In genomic region chr7:87220026-87220733, GRCh38 we compare ENCODE assay signal across 8 cellular contexts. TPM values are rescaled to one million over a fixed set of nuclear protein-coding genes. Genes with fewer than 3 reads are reported as not detected.
A peak's percentile ranks its signal among the peaks of the same experiment; 100 is the strongest.
DNase-seq lines count a peak whose midpoint lies in the region; ATAC-seq lines count a peak whose summit lies in the region.

No MANE protein-coding gene starts in this region.

- H3K4me3 ChIP-seq in CD8-positive, alpha-beta memory T cell (ENCODE audit: low read length) = peak overlapping the region; percentile 87
- H3K4me3 ChIP-seq in esophagus (ENCODE audit: low read depth in 1 of 2, low read length in 2 of 2) (peak overlapping the region; percentile 87 to 95), muscle layer of duodenum (ENCODE audit: low read depth in 1 of 2, low read length in 2 of 2) (peak overlapping the region; percentile 90 to 95)

- no peaks in the 10 kb centered on the region for H3K9me3 Mint-ChIP-seq in CD8-positive, alpha-beta memory T cell
- no peaks in the 10 kb centered on the region for H3K9me3 Mint-ChIP-seq in activated T-cell treated with anti-CD3 and anti-CD28 coated beads, Interleukin-2, amount 50 U/mL, for 24 hours

- POLR2A ChIA-PET in CD8-positive, alpha-beta memory T cell (lab: Charles Lee) = interaction anchor here (0.8 to 3.2 kb wide), 9 partner anchors 9 to 125 kb away, joined by 3 to 69 read pairs (median 4); partner anchors contain the start of genes CROT and DMTF1

- H3K27me3 Mint-ChIP-seq in CD8-positive, alpha-beta memory T cell = peaks cover 0 to 3% of the 10 kb centered on the region in 2 donors
- H3K27me3 Mint-ChIP-seq in activated T-cell treated with anti-CD3 and anti-CD28 coated beads, Interleukin-2, amount 50 U/mL, for 24 hours = peaks cover 4% of the 10 kb centered on the region

- H3K27me3 ChIP-seq in CD8-positive, alpha-beta memory T cell (ENCODE audit: insufficient read depth, low read length, poor library complexity, severe bottlenecking) = no peaks in the 10 kb centered on the region
- no peaks in the 10 kb centered on the region for H3K27me3 ChIP-seq in esophagus (ENCODE audit: control insufficient read depth in 1 of 2, insufficient read depth in 2 of 2, low read length in 2 of 2)
- H3K27me3 ChIP-seq in muscle layer of duodenum (ENCODE audit: low read depth, low read length) = no peaks in the 10 kb centered on the region

- ATAC-seq in GM19455 (IDR thresholded peaks at IDR 0.05; ENCODE audit: unreplicated experiment) = peak; percentile 40
- ATAC-seq in HG03571 (IDR thresholded peaks at IDR 0.05; ENCODE audit: unreplicated experiment) = peak; percentile 30

- H3K27ac Mint-ChIP-seq in CD8-positive, alpha-beta memory T cell = peak overlapping the region; percentile 97 to 99 (median 98)
- peak overlapping the region; percentile 98 for H3K27ac Mint-ChIP-seq in activated T-cell treated with anti-CD3 and anti-CD28 coated beads, Interleukin-2, amount 50 U/mL, for 24 hours

- H3K36me3 Mint-ChIP-seq in CD8-positive, alpha-beta memory T cell = peaks cover 0 to 27% (median 0%) of the 10 kb centered on the region in 3 donors
- H3K36me3 Mint-ChIP-seq in activated T-cell treated with anti-CD3 and anti-CD28 coated beads, Interleukin-2, amount 50 U/mL, for 24 hours (ENCODE audit: low read depth) = peaks cover 42% of the 10 kb centered on the region

- H3K4me3 Mint-ChIP-seq in CD8-positive, alpha-beta memory T cell = peak overlapping the region; percentile 97 to 99 (median 98)
- peak overlapping the region; percentile 98 for H3K4me3 Mint-ChIP-seq in activated T-cell treated with anti-CD3 and anti-CD28 coated beads, Interleukin-2, amount 50 U/mL, for 24 hours

- peak; percentile 72 to 88 (median 80) for DNase-seq in CD8-positive, alpha-beta memory T cell
- DNase-seq in NOMO-1 treated with dmso at 0.1 percent for 144 hours (lab: John Stamatoyannopoulos, UW; ENCODE audit: unreplicated experiment) = peak; percentile 87
- peak; percentile 90 for DNase-seq in activated T-cell treated with anti-CD3 and anti-CD28 coated beads, Interleukin-2, amount 50 U/mL, for 24 hours
- peak; percentile 70 for DNase-seq in stimulated activated CD8-positive, alpha-beta memory T cell treated with anti-CD3 and anti-CD28 coated beads, Interleukin-7, amount 100 ng/mL, for 24 hours (ENCODE audit: low read depth)

- WGBS in esophagus, 2 donors = 0% methylated on average over 67 to 75 of the region's 75 CpGs

- peaks cover 35 to 44% (median 43%) of the 10 kb centered on the region in 3 donors for H3K4me1 Mint-ChIP-seq in CD8-positive, alpha-beta memory T cell
- peaks cover 38% of the 10 kb centered on the region for H3K4me1 Mint-ChIP-seq in activated T-cell treated with anti-CD3 and anti-CD28 coated beads, Interleukin-2, amount 50 U/mL, for 24 hours (ENCODE audit: low read depth)

- H3K9me3 ChIP-seq in CD8-positive, alpha-beta memory T cell (ENCODE audit: low read length) = no peaks in the 10 kb centered on the region
- H3K9me3 ChIP-seq in esophagus (ENCODE audit: control insufficient read depth in 2 of 2, insufficient read depth in 1 of 2, low read depth in 1 of 2, low read length in 1 of 2) = no peaks in the 10 kb centered on the region
- H3K9me3 ChIP-seq in muscle layer of duodenum (ENCODE audit: control insufficient read depth in 1 of 2, low read length in 2 of 2) = no peaks in the 10 kb centered on the region

- peaks cover 33% of the 10 kb centered on the region for H3K4me1 ChIP-seq in CD8-positive, alpha-beta memory T cell (ENCODE audit: insufficient read depth, low read length)
- H3K4me1 ChIP-seq in esophagus (ENCODE audit: control insufficient read depth in 2 of 2, insufficient read depth in 2 of 2, low read length in 1 of 2) (peaks cover 0 to 2% of the 10 kb centered on the region in 2 donors), muscle layer of duodenum (ENCODE audit: control insufficient read depth in 1 of 2, insufficient read depth in 2 of 2, low read length in 2 of 2) (peaks cover 6 to 19% of the 10 kb centered on the region in 2 donors)

- peak overlapping the region; percentile 91 for H3K27ac ChIP-seq in CD8-positive, alpha-beta memory T cell (ENCODE audit: low read depth, low read length)
- peak overlapping the region; percentile 84 to 91 for H3K27ac ChIP-seq in esophagus (ENCODE audit: low read depth in 2 of 2, low read length in 1 of 2)
- H3K27ac ChIP-seq in muscle layer of duodenum (ENCODE audit: low read length) = peak overlapping the region; percentile 87

- CTCF ChIA-PET in CD8-positive, alpha-beta memory T cell (lab: Charles Lee) = interaction anchor here (0.8 to 2.5 kb wide), 13 partner anchors 8 to 162 kb away, joined by 3 to 19 read pairs (median 5); partner anchors contain the start of genes DMTF1 and ELAPOR2

- H3K36me3 ChIP-seq in CD8-positive, alpha-beta memory T cell (ENCODE audit: insufficient read depth, low read length) = no peaks in the 10 kb centered on the region
- H3K36me3 ChIP-seq in esophagus (ENCODE audit: control insufficient read depth in 2 of 2, insufficient read depth in 2 of 2, low read length in 1 of 2) (no peaks in the 10 kb centered on the region), muscle layer of duodenum (ENCODE audit: control insufficient read depth in 1 of 2, insufficient read depth in 2 of 2, low read length in 2 of 2) (no peaks in the 10 kb centered on the region)

RNA-seq across cellular contexts. Expression of gene TMEM243, which starts 0.6 kb away (rescaled TPM):
- 10 to 100 TPM; 62.9 to 73.3 TPM for total RNA-seq in CD8-positive, alpha-beta memory T cell
- 67.4 TPM for polyA plus RNA-seq in CD8-positive, alpha-beta memory T cell
- polyA plus RNA-seq in esophagus = 10 to 100 TPM; 11.5 to 12.9 TPM

Comparison
In these comparisons a context has a peak if more than half of its experiments do, and no peak if none do; other contexts are left out.
1. Peak in every context shown above with its lines: DNase-seq, ATAC-seq, H3K4me3 ChIP-seq and H3K27ac ChIP-seq.